Comparison of ENCODE assay signal across 10 cellular contexts in the genomic region with DNA sequence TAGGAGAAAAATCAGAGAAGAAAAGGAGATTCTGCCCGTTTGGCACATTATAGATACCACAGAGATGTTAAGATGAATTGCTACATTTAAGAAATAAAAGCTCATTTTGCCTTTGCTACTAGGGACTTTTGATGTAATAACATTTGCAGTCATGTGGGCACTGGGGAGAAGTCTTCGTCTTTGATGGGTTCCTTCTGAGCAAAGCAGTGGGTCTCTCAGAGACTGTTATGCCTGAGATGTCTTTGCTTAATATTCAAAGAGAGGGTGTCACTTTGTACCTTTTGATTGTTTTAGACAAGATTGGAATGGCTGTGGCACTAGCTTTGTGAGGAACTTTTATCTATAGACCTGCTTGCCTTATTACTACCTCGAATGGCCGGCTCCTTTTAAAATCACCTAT. TPM values are rescaled to one million over a fixed set of nuclear protein-coding genes. Genes with fewer than 3 reads are reported as not detected.
DNase-seq lines count a peak whose midpoint lies in the region; TF ChIP-seq lines count a peak whose summit lies in the region.
"Had no signal": no experiment of that assay in that cellular context is flagged by ENCODE, and none has a peak within 500 bp of the region (broad histone marks: within the 10 kb centered on the region; RNA-seq: fewer than 3 reads in every experiment).

No MANE protein-coding gene starts in this region.

- peaks cover 46% of the 10 kb centered on the region for H3K4me1 ChIP-seq in ACC112 (ENCODE audit: control insufficient read depth, insufficient read depth, low read length, unreplicated experiment)
- H3K4me1 ChIP-seq in OCI-LY3 (ENCODE audit: low read length), result peaks cover 33% of the 10 kb centered on the region
- H3K4me1 ChIP-seq in neural progenitor cell, result peaks cover 21% of the 10 kb centered on the region

- peaks cover 21% of the 10 kb centered on the region for H3F3A ChIP-seq in neural progenitor cell (ENCODE audit: low read depth)

- peak overlapping the region; percentile 97 for H3K27ac ChIP-seq in ACC112 (ENCODE audit: low read depth, low read length)
- H3K27ac ChIP-seq in OCI-LY3 (ENCODE audit: low read length), result peak overlapping the region; percentile 86
- H3K27ac ChIP-seq in neural progenitor cell, result no peak overlapping the region

- intact Hi-C loops in dendritic cell treated with granulocyte-macrophage colony-stimulating factor and Interleukin-4, amounts not matched to agents 40 ng/mL and 50 ng/mL, for 4 days (cut with micrococcal nuclease), result loop anchor here (2.0 to 5.0 kb wide), 2 partner anchors 14 to 41 kb away; no protein-coding TSS in a partner anchor

- peak overlapping the region; percentile 96 for H3K27ac Mint-ChIP-seq in dendritic cell treated with granulocyte-macrophage colony-stimulating factor and Interleukin-4, amounts not matched to agents 40 ng/mL and 50 ng/mL, for 4 days
- H3K27ac Mint-ChIP-seq in neural progenitor cell, result peak overlapping the region; percentile 83

- H3K27me3 Mint-ChIP-seq in dendritic cell treated with granulocyte-macrophage colony-stimulating factor and Interleukin-4, amounts not matched to agents 40 ng/mL and 50 ng/mL, for 4 days, result no peaks in the 10 kb centered on the region
- peaks cover 3% of the 10 kb centered on the region for H3K27me3 Mint-ChIP-seq in neural progenitor cell (ENCODE audit: insufficient read depth, low read depth)

- DNase-seq in neural progenitor cell (ENCODE audit: low spot score) (no peak), SHP77 treated with DMSO at 0.1 percent for 48 hours (lab: John Stamatoyannopoulos, UW) (no peak), NCI-H510A treated with DMSO at 0.1 percent for 48 hours (lab: John Stamatoyannopoulos, UW) (no peak), epidermal melanocyte (ENCODE audit: insufficient read length, low spot score) (no peak), NCI-H1694 (lab: John Stamatoyannopoulos, UW) (no peak)

- H3K4me2 ChIP-seq in OCI-LY3 (ENCODE audit: low read length), result peak overlapping the region; percentile 97
- no peak overlapping the region for H3K4me2 ChIP-seq in neural progenitor cell

- H3K27me3 ChIP-seq in ACC112 (ENCODE audit: insufficient read depth, low read length) (no peaks in the 10 kb centered on the region), OCI-LY3 (ENCODE audit: low read depth, low read length) (no peaks in the 10 kb centered on the region), neural progenitor cell (no peaks in the 10 kb centered on the region)

- TF ChIP-seq CTCF in OCI-LY3 (IDR thresholded peaks at IDR 0.05; ENCODE audit: low read depth, low read length) (no peak), neural progenitor cell (IDR thresholded peaks at IDR 0.05) (no peak)

- H2AFZ ChIP-seq in ACC112 (ENCODE audit: low read length, unreplicated experiment) (no peak overlapping the region), OCI-LY3 (ENCODE audit: low read depth, low read length) (no peak overlapping the region), neural progenitor cell (replicated peaks) (no peak overlapping the region)

- H3K9ac ChIP-seq in OCI-LY3 (ENCODE audit: low read length) (0 out of 2 replicates have a peak overlapping the region, but pooled peaks have one; percentile 46), neural progenitor cell (no peak overlapping the region)

- H3K36me3 ChIP-seq in ACC112 (ENCODE audit: insufficient read depth, low read length) (no peaks in the 10 kb centered on the region), OCI-LY3 (replicated peaks; ENCODE audit: low read depth, low read length) (peaks cover 11% of the 10 kb centered on the region), neural progenitor cell (no peaks in the 10 kb centered on the region)

- H3K4me3 ChIP-seq in ACC112 (ENCODE audit: low read depth, low read length), result peak overlapping the region; percentile 71; the same call in 1 of the 2 replicates
- peak overlapping the region; percentile 71; the same call in 1 of the 2 replicates for H3K4me3 ChIP-seq in OCI-LY3 (ENCODE audit: low read length)
- no peak overlapping the region for H3K4me3 ChIP-seq in neural progenitor cell
- H3K4me3 ChIP-seq: mucosa of descending colon had no signal

- no peaks in the 10 kb centered on the region for H3K9me3 Mint-ChIP-seq in dendritic cell treated with granulocyte-macrophage colony-stimulating factor and Interleukin-4, amounts not matched to agents 40 ng/mL and 50 ng/mL, for 4 days
- no peaks in the 10 kb centered on the region for H3K9me3 Mint-ChIP-seq in neural progenitor cell

- H3K9me3 ChIP-seq in OCI-LY3 (ENCODE audit: insufficient read depth, low read length) (no peaks in the 10 kb centered on the region), neural progenitor cell (ENCODE audit: low read depth) (no peaks in the 10 kb centered on the region)
- H3K9me3 ChIP-seq: mucosa of descending colon had no signal

- H3K4me1 Mint-ChIP-seq in dendritic cell treated with granulocyte-macrophage colony-stimulating factor and Interleukin-4, amounts not matched to agents 40 ng/mL and 50 ng/mL, for 4 days (ENCODE audit: low read depth), result peaks cover 83% of the 10 kb centered on the region
- H3K4me1 Mint-ChIP-seq in neural progenitor cell, result peaks cover 57% of the 10 kb centered on the region

- H3K4me3 Mint-ChIP-seq in dendritic cell treated with granulocyte-macrophage colony-stimulating factor and Interleukin-4, amounts not matched to agents 40 ng/mL and 50 ng/mL, for 4 days, result peak overlapping the region; percentile 64
- no peak overlapping the region for H3K4me3 Mint-ChIP-seq in neural progenitor cell

- H3K79me2 ChIP-seq in ACC112 (ENCODE audit: control insufficient read depth, insufficient read depth, low read length, unreplicated experiment), result peaks cover 62% of the 10 kb centered on the region
- peaks cover 76% of the 10 kb centered on the region for H3K79me2 ChIP-seq in OCI-LY3 (ENCODE audit: low read length)
- peaks cover 16% of the 10 kb centered on the region for H3K79me2 ChIP-seq in neural progenitor cell (ENCODE audit: low read depth)

- H4K20me1 ChIP-seq in OCI-LY3 (ENCODE audit: insufficient read depth, low read length), result peaks cover 7% of the 10 kb centered on the region
- peaks cover 22% of the 10 kb centered on the region for H4K20me1 ChIP-seq in neural progenitor cell (ENCODE audit: low read depth)

- H3K36me3 Mint-ChIP-seq in dendritic cell treated with granulocyte-macrophage colony-stimulating factor and Interleukin-4, amounts not matched to agents 40 ng/mL and 50 ng/mL, for 4 days (ENCODE audit: low read depth), result peaks cover 15% of the 10 kb centered on the region
- peaks cover 4% of the 10 kb centered on the region for H3K36me3 Mint-ChIP-seq in neural progenitor cell

RNA-seq across cellular contexts. Expression of a gene that starts 25.0 kb away (rescaled TPM):
- 8.5 and 15.7 TPM in 2 replicates for total RNA-seq in neural progenitor cell (ENCODE audit: low replicate concordance)

RNA-seq across cellular contexts. Expression of a gene that starts 25.9 kb away (rescaled TPM):
- total RNA-seq in neural progenitor cell (ENCODE audit: low replicate concordance), result 8.4 and 9.5 TPM in 2 replicates

RNA-seq across cellular contexts. Expression of a gene that starts 34.5 kb away (rescaled TPM):
- 25.7 and 61.2 TPM in 2 replicates for total RNA-seq in neural progenitor cell (ENCODE audit: low replicate concordance)

RNA-seq across cellular contexts. Expression of a gene that starts 56.2 kb away (rescaled TPM):
- not detected in 2 replicates for total RNA-seq in neural progenitor cell (ENCODE audit: low replicate concordance)
- total RNA-seq: cerebellum had no signal
